ENCODE assay signal across 11 cellular contexts in genomic region chr22:48494968-48495750, GRCh38.
"Had no signal": no experiment of that assay in that cellular context is flagged by ENCODE, and none has a peak within 500 bp of the region (broad histone marks: within the 10 kb centered on the region; RNA-seq: fewer than 3 reads in every experiment).

No MANE protein-coding gene starts in this region.

- H3K9me3 Mint-ChIP-seq: neural crest cell had no signal

- H3K4me3 Mint-ChIP-seq: activated naive CD8-positive, alpha-beta T cell; neural crest cell had no signal

- H3K27ac Mint-ChIP-seq: activated naive CD8-positive, alpha-beta T cell had no signal

- H3K27ac ChIP-seq: foreskin keratinocyte, left ventricle myocardium inferior, right lobe of liver had no signal

- DNase-seq: activated CD4-positive, alpha-beta T cell treated with anti-CD3 and anti-CD28 coated beads, Interleukin-2, amount 50 U/mL, for 4 hours; activated gamma-delta T cell; activated T-cell treated with anti-CD3 and anti-CD28 coated beads, Interleukin-2, amount 50 U/mL, for 48 hours; foreskin keratinocyte; left ventricle myocardium inferior; stimulated activated naive CD4-positive, alpha-beta T cell treated with Interleukin-2 at 50 U/mL for 16 hours; trophoblast cell had no signal

- H3K4me1 ChIP-seq: foreskin keratinocyte, right lobe of liver had no signal

- H3K36me3 ChIP-seq: left ventricle myocardium inferior, right lobe of liver had no signal

- ATAC-seq: activated CD4-positive, CD25-positive, alpha-beta regulatory T cell treated with anti-CD3 and anti-CD28 coated beads, Interleukin-2, amount 50 U/mL, for 24 hours; foreskin keratinocyte; right lobe of liver had no signal

- H3K36me3 Mint-ChIP-seq: activated naive CD8-positive, alpha-beta T cell had no signal

- H3K4me3 ChIP-seq: left ventricle myocardium inferior, right lobe of liver had no signal
